9 cellular contexts compared by ENCODE assay signal in genomic region chr1:154326546-154327465, GRCh38. TPM values are rescaled to one million over a fixed set of nuclear protein-coding genes. Genes with fewer than 3 reads are reported as not detected.
A peak's percentile ranks its signal among the peaks of the same experiment; 100 is the strongest.
DNase-seq lines count a peak whose midpoint lies in the region; ATAC-seq and TF ChIP-seq lines count a peak whose summit lies in the region.
"Had no signal": no experiment of that assay in that cellular context is flagged by ENCODE, and none has a peak within 500 bp of the region (broad histone marks: within the 10 kb centered on the region; RNA-seq: fewer than 3 reads in every experiment).

No MANE protein-coding gene starts in this region.

- CTCF ChIA-PET in activated CD8-positive, alpha-beta memory T cell treated with anti-CD3 and anti-CD28 coated beads, Interleukin-2, amount 10 ng/mL, durations not matched to agents 7 days and 5 days (lab: Charles Lee) = interaction anchor here (0.7 to 15.3 kb wide), 9 partner anchors 10 to 153 kb away, joined by 3 to 292 read pairs (median 7); partner anchors contain the start of gene HAX1
- CTCF ChIA-PET in activated B cell treated with CpG ODN at 0.5 μM for 24 hours (lab: Charles Lee) = interaction anchor here (0.9 to 6.6 kb wide), 3 partner anchors 8 to 220 kb away, joined by 3 to 100 read pairs (median 3); no protein-coding TSS in a partner anchor

- peaks cover 11% of the 10 kb centered on the region for H3K27me3 Mint-ChIP-seq in activated CD8-positive, alpha-beta memory T cell treated with anti-CD3 and anti-CD28 coated beads, Interleukin-2, amount 10 ng/mL, durations not matched to agents 7 days and 5 days
- H3K27me3 Mint-ChIP-seq in activated B cell treated with CpG ODN at 0.5 μM for 24 hours = peaks cover 8% of the 10 kb centered on the region

- TF ChIP-seq CTCF in activated B cell treated with CpG ODN at 0.5 μM for 24 hours (IDR thresholded peaks at IDR 0.05) (no peak), fibroblast of villous mesenchyme (IDR thresholded peaks at IDR 0.05; ENCODE audit: insufficient read depth, low read depth, low read length) (no peak), GM13976 (IDR thresholded peaks at IDR 0.05; ENCODE audit: borderline replicate concordance, control extremely low read depth, extremely low read depth, insufficient read depth, missing control alignments) (no peak)

- ATAC-seq in activated CD8-positive, alpha-beta memory T cell treated with anti-CD3 and anti-CD28 coated beads, Interleukin-2, amount 10 ng/mL, durations not matched to agents 7 days and 5 days = no peak
- ATAC-seq in activated B cell treated with CpG ODN at 0.5 μM for 24 hours (ENCODE audit: low read depth) (no peak), sciatic nerve (peak; percentile 64), HG03439 (IDR thresholded peaks at IDR 0.05; ENCODE audit: unreplicated experiment) (no peak)

- H3K36me3 Mint-ChIP-seq in activated CD8-positive, alpha-beta memory T cell treated with anti-CD3 and anti-CD28 coated beads, Interleukin-2, amount 10 ng/mL, durations not matched to agents 7 days and 5 days = peaks cover 16% of the 10 kb centered on the region
- H3K36me3 Mint-ChIP-seq in activated B cell treated with CpG ODN at 0.5 μM for 24 hours (ENCODE audit: low read depth) = peaks cover 19% of the 10 kb centered on the region

- intact Hi-C loops in activated B cell treated with CpG ODN at 0.5 μM for 24 hours (cut with micrococcal nuclease) (loop anchor here (5.0 kb wide), 3 partner anchors 80 to 735 kb away; partner anchors contain the start of genes EFNA4 and IL6R), sciatic nerve (cut with DNase I) (loop anchor here (10.0 kb wide), 1 partner anchor 228 kb away; the partner anchor contains the start of gene UBE2Q1)

- H3K9me3 Mint-ChIP-seq in activated CD8-positive, alpha-beta memory T cell treated with anti-CD3 and anti-CD28 coated beads, Interleukin-2, amount 10 ng/mL, durations not matched to agents 7 days and 5 days (ENCODE audit: low read depth) = no peaks in the 10 kb centered on the region
- no peaks in the 10 kb centered on the region for H3K9me3 Mint-ChIP-seq in activated B cell treated with CpG ODN at 0.5 μM for 24 hours

- peak overlapping the region; percentile 89 for H3K4me3 ChIP-seq in fibroblast of villous mesenchyme (ENCODE audit: low read depth, low read length)

- POLR2A ChIA-PET in activated B cell treated with CpG ODN at 0.5 μM for 24 hours (lab: Charles Lee) = interaction anchor here (0.6 to 2.8 kb wide), 7 partner anchors 8 to 380 kb away, joined by 3 to 19 read pairs (median 3); partner anchors contain the start of genes DENND4B and HAX1

- peak overlapping the region; percentile 90 for H3K4me3 Mint-ChIP-seq in activated CD8-positive, alpha-beta memory T cell treated with anti-CD3 and anti-CD28 coated beads, Interleukin-2, amount 10 ng/mL, durations not matched to agents 7 days and 5 days
- peak overlapping the region; percentile 88 for H3K4me3 Mint-ChIP-seq in activated B cell treated with CpG ODN at 0.5 μM for 24 hours

- peak; percentile 42 for DNase-seq in activated CD8-positive, alpha-beta memory T cell treated with anti-CD3 and anti-CD28 coated beads, Interleukin-2, amount 10 ng/mL, durations not matched to agents 7 days and 5 days
- DNase-seq in activated CD8-positive, alpha-beta memory T cell treated with anti-CD3 and anti-CD28 coated beads for 24 hours = no peak
- DNase-seq in activated B cell treated with CpG ODN at 0.5 μM for 24 hours (no peak), fibroblast of villous mesenchyme (ENCODE audit: low read depth) (peak; percentile 76), sciatic nerve (ENCODE audit: low spot score) (peak; percentile 79), GM13976 (ENCODE audit: low spot score) (no peak), SHP77 (lab: John Stamatoyannopoulos, UW) (no peak)

- peak overlapping the region; percentile 81 for H3K27ac Mint-ChIP-seq in activated CD8-positive, alpha-beta memory T cell treated with anti-CD3 and anti-CD28 coated beads, Interleukin-2, amount 10 ng/mL, durations not matched to agents 7 days and 5 days
- peak overlapping the region; percentile 87 for H3K27ac Mint-ChIP-seq in activated B cell treated with CpG ODN at 0.5 μM for 24 hours

- peaks cover 54% of the 10 kb centered on the region for H3K4me1 Mint-ChIP-seq in activated CD8-positive, alpha-beta memory T cell treated with anti-CD3 and anti-CD28 coated beads, Interleukin-2, amount 10 ng/mL, durations not matched to agents 7 days and 5 days
- peaks cover 51% of the 10 kb centered on the region for H3K4me1 Mint-ChIP-seq in activated B cell treated with CpG ODN at 0.5 μM for 24 hours

- in situ Hi-C loops in GM13976 (cut with MboI; ENCODE audit: low sequenced_read_pairs, unreplicated experiment) = no loop called here

RNA-seq across cellular contexts. Expression of gene ATP8B2, which starts 1.5 kb away (rescaled TPM):
- total RNA-seq in activated CD8-positive, alpha-beta memory T cell treated with anti-CD3 and anti-CD28 coated beads, Interleukin-2, amount 10 ng/mL, durations not matched to agents 7 days and 5 days = 10 to 100 TPM; 46.3 to 67.3 TPM
- 24.3 and 27.3 TPM in 2 replicates for total RNA-seq in activated B cell treated with CpG ODN at 0.5 μM for 24 hours
- 107 and 155 TPM in 2 replicates for total RNA-seq in fibroblast of villous mesenchyme
- total RNA-seq in sciatic nerve = 78.3 TPM

RNA-seq across cellular contexts. Expression of gene AQP10, which starts 5.9 kb away (rescaled TPM):
- not detected for total RNA-seq in activated CD8-positive, alpha-beta memory T cell treated with anti-CD3 and anti-CD28 coated beads, Interleukin-2, amount 10 ng/mL, durations not matched to agents 7 days and 5 days
- total RNA-seq in activated B cell treated with CpG ODN at 0.5 μM for 24 hours (not detected in 2 replicates), fibroblast of villous mesenchyme (not detected in 2 replicates), sciatic nerve (not detected)
- total RNA-seq: dermis microvascular lymphatic vessel endothelial cell had no signal

RNA-seq across cellular contexts. Expression of gene HAX1, which starts 54.4 kb away (rescaled TPM):
- total RNA-seq in activated CD8-positive, alpha-beta memory T cell treated with anti-CD3 and anti-CD28 coated beads, Interleukin-2, amount 10 ng/mL, durations not matched to agents 7 days and 5 days = 100 to 1,000 TPM; 104 to 123 TPM
- 89.4 and 93.0 TPM in 2 replicates for total RNA-seq in activated B cell treated with CpG ODN at 0.5 μM for 24 hours
- 153 and 165 TPM in 2 replicates for total RNA-seq in fibroblast of villous mesenchyme
- total RNA-seq in sciatic nerve = 59.9 TPM

Comparison
In these comparisons a context has a peak if more than half of its experiments do, and no peak if none do; other contexts are left out.
1. DNase-seq: peak in activated CD8-positive, alpha-beta memory T cell treated with anti-CD3 and anti-CD28 coated beads, Interleukin-2, amount 10 ng/mL, durations not matched to agents 7 days and 5 days (single experiment), fibroblast of villous mesenchyme (single experiment) and sciatic nerve (single experiment); none in activated CD8-positive, alpha-beta memory T cell treated with anti-CD3 and anti-CD28 coated beads for 24 hours (single experiment), activated B cell treated with CpG ODN at 0.5 μM for 24 hours (single experiment), GM13976 (single experiment) and SHP77 (0 of 2).